ENCODE assay signal across 1 cellular context in the genomic region with DNA sequence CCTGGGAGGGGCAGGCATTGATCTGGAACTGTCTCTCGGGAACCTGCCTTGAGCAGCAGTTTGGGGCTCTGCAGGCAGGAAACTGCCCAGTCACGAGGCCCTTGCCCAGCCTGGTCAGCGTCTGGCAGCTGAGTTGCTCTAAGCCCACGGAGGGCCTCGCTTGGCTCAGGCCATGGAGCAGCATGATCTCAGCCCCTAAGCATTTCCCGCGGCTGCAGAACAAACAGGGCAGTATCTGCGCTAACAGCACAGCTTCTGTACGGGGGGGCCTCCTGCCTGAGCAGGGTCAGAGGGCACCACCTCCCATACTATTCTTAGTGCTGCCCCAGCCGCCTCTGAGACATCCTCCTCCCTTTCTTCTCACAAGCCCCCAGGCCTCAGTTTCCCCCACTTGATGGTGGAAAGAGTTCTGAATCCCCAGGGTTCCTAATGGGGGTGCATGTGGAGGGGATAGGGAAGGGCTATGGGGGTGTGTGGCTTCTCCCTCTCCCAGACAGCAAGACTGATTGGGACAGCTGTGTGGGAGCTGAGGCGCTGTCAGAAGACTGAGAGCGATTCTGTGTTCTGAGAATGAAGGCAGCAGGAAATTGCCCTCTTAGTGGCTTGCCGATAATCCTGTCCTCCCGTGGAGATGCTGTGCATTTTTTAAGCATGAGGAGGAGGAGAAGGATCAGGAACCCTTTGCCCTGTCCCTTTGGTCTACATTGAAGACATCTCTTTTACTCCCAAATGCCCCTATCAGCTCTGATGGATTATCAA.
A peak's percentile ranks its signal among the peaks of the same experiment; 100 is the strongest.
TF ChIP-seq lines count a peak whose summit lies in the region.

No MANE protein-coding gene starts in this region.

TF ChIP-seq in HepG2, 621 proteins besides CTCF, POLR2A, EP300 and RAD21 (continued from another document and continues in another):
- TF ChIP-seq RNF2 (conservative IDR thresholded peaks at IDR 0.05; ENCODE audit: low read depth): 0 out of 2 replicates have a peak, but pooled peaks have one; percentile 47
- TF ChIP-seq KLF15 (CRISPR knock-in tag; IDR thresholded peaks at IDR 0.05; ENCODE audit: borderline replicate concordance): no peak
- TF ChIP-seq ZNF350 (CRISPR knock-in tag; IDR thresholded peaks at IDR 0.05; ENCODE audit: borderline replicate concordance, low read depth): 0 out of 2 replicates have a peak, but pooled peaks have one; percentile 54
- TF ChIP-seq ZNF644 (CRISPR knock-in tag; IDR thresholded peaks at IDR 0.05; ENCODE audit: low read depth): peak; percentile 62
- peak; percentile 67; the same call in 1 of the 2 replicates for TF ChIP-seq ZNF12 (CRISPR knock-in tag; IDR thresholded peaks at IDR 0.05)
- TF ChIP-seq PPARG (CRISPR knock-in tag; conservative IDR thresholded peaks at IDR 0.05): 0 out of 2 replicates have a peak, but pooled peaks have one; percentile 18
- peak; percentile 70; the same call in 1 of the 2 replicates for TF ChIP-seq YEATS2 (CRISPR knock-in tag; IDR thresholded peaks at IDR 0.05; ENCODE audit: borderline replicate concordance)
- 0 out of 4 replicates have a peak, but pooled peaks of 1 of the 2 experiments have one; percentile 42 for TF ChIP-seq HMGXB4 (CRISPR knock-in tag; IDR thresholded peaks at IDR 0.05; ENCODE audit: borderline replicate concordance in 1 of 2, low read depth in 1 of 2)
- 0 out of 2 replicates have a peak, but pooled peaks have one; percentile 37 for TF ChIP-seq BCL6 (CRISPR knock-in tag; IDR thresholded peaks at IDR 0.05)
- peak; percentile 68; the same call in 1 of the 2 replicates for TF ChIP-seq KLF11 (CRISPR knock-in tag; IDR thresholded peaks at IDR 0.05)
- TF ChIP-seq HDAC2 (CRISPR knock-in tag; IDR thresholded peaks at IDR 0.05): peak; percentile 40; the same call in 1 of the 2 replicates
- TF ChIP-seq, protein P1, sequence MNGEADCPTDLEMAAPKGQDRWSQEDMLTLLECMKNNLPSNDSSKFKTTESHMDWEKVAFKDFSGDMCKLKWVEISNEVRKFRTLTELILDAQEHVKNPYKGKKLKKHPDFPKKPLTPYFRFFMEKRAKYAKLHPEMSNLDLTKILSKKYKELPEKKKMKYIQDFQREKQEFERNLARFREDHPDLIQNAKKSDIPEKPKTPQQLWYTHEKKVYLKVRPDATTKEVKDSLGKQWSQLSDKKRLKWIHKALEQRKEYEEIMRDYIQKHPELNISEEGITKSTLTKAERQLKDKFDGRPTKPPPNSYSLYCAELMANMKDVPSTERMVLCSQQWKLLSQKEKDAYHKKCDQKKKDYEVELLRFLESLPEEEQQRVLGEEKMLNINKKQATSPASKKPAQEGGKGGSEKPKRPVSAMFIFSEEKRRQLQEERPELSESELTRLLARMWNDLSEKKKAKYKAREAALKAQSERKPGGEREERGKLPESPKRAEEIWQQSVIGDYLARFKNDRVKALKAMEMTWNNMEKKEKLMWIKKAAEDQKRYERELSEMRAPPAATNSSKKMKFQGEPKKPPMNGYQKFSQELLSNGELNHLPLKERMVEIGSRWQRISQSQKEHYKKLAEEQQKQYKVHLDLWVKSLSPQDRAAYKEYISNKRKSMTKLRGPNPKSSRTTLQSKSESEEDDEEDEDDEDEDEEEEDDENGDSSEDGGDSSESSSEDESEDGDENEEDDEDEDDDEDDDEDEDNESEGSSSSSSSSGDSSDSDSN (CRISPR knock-in tag; IDR thresholded peaks at IDR 0.05): peak; percentile 79
- peak; percentile 66; the same call in 1 of the 2 replicates for TF ChIP-seq MXD1 (CRISPR knock-in tag; IDR thresholded peaks at IDR 0.05)
- peak; percentile 59; the same call in 1 of the 2 replicates for TF ChIP-seq SPEN (CRISPR knock-in tag; IDR thresholded peaks at IDR 0.05; ENCODE audit: low read depth)
- no peak for TF ChIP-seq PAX8 (CRISPR knock-in tag; IDR thresholded peaks at IDR 0.05; ENCODE audit: borderline replicate concordance)
- TF ChIP-seq ZNF614 (CRISPR knock-in tag; IDR thresholded peaks at IDR 0.05; ENCODE audit: borderline replicate concordance): peak; percentile 60; the same call in 1 of the 2 replicates
- TF ChIP-seq SALL1 (CRISPR knock-in tag; IDR thresholded peaks at IDR 0.05): peak; percentile 91
- peak; percentile 96 for TF ChIP-seq JUND (CRISPR knock-in tag; IDR thresholded peaks at IDR 0.05)
- TF ChIP-seq, protein P2, sequence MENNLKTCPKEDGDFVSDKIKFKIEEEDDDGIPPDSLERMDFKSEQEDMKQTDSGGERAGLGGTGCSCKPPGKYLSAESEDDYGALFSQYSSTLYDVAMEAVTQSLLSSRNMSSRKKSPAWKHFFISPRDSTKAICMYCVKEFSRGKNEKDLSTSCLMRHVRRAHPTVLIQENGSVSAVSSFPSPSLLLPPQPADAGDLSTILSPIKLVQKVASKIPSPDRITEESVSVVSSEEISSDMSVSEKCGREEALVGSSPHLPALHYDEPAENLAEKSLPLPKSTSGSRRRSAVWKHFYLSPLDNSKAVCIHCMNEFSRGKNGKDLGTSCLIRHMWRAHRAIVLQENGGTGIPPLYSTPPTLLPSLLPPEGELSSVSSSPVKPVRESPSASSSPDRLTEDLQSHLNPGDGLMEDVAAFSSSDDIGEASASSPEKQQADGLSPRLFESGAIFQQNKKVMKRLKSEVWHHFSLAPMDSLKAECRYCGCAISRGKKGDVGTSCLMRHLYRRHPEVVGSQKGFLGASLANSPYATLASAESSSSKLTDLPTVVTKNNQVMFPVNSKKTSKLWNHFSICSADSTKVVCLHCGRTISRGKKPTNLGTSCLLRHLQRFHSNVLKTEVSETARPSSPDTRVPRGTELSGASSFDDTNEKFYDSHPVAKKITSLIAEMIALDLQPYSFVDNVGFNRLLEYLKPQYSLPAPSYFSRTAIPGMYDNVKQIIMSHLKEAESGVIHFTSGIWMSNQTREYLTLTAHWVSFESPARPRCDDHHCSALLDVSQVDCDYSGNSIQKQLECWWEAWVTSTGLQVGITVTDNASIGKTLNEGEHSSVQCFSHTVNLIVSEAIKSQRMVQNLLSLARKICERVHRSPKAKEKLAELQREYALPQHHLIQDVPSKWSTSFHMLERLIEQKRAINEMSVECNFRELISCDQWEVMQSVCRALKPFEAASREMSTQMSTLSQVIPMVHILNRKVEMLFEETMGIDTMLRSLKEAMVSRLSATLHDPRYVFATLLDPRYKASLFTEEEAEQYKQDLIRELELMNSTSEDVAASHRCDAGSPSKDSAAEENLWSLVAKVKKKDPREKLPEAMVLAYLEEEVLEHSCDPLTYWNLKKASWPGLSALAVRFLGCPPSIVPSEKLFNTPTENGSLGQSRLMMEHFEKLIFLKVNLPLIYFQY (CRISPR knock-in tag; IDR thresholded peaks at IDR 0.05; ENCODE audit: borderline replicate concordance): peak; percentile 60; the same call in 1 of the 2 replicates
- TF ChIP-seq, protein P3, sequence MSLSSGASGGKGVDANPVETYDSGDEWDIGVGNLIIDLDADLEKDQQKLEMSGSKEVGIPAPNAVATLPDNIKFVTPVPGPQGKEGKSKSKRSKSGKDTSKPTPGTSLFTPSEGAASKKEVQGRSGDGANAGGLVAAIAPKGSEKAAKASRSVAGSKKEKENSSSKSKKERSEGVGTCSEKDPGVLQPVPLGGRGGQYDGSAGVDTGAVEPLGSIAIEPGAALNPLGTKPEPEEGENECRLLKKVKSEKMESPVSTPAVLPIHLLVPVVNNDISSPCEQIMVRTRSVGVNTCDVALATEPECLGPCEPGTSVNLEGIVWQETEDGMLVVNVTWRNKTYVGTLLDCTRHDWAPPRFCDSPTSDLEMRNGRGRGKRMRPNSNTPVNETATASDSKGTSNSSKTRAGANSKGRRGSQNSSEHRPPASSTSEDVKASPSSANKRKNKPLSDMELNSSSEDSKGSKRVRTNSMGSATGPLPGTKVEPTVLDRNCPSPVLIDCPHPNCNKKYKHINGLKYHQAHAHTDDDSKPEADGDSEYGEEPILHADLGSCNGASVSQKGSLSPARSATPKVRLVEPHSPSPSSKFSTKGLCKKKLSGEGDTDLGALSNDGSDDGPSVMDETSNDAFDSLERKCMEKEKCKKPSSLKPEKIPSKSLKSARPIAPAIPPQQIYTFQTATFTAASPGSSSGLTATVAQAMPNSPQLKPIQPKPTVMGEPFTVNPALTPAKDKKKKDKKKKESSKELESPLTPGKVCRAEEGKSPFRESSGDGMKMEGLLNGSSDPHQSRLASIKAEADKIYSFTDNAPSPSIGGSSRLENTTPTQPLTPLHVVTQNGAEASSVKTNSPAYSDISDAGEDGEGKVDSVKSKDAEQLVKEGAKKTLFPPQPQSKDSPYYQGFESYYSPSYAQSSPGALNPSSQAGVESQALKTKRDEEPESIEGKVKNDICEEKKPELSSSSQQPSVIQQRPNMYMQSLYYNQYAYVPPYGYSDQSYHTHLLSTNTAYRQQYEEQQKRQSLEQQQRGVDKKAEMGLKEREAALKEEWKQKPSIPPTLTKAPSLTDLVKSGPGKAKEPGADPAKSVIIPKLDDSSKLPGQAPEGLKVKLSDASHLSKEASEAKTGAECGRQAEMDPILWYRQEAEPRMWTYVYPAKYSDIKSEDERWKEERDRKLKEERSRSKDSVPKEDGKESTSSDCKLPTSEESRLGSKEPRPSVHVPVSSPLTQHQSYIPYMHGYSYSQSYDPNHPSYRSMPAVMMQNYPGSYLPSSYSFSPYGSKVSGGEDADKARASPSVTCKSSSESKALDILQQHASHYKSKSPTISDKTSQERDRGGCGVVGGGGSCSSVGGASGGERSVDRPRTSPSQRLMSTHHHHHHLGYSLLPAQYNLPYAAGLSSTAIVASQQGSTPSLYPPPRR (CRISPR knock-in tag; IDR thresholded peaks at IDR 0.05; ENCODE audit: borderline replicate concordance): 0 out of 2 replicates have a peak, but pooled peaks have one; percentile 22
- no peak for TF ChIP-seq ZNF75D (CRISPR knock-in tag; IDR thresholded peaks at IDR 0.05; ENCODE audit: borderline replicate concordance)
- TF ChIP-seq MED1 (CRISPR knock-in tag; IDR thresholded peaks at IDR 0.05): peak; percentile 71
- peak; percentile 63; the same call in 1 of the 2 replicates for TF ChIP-seq HOXA9 (CRISPR knock-in tag; IDR thresholded peaks at IDR 0.05; ENCODE audit: borderline replicate concordance)
- TF ChIP-seq, protein P4, sequence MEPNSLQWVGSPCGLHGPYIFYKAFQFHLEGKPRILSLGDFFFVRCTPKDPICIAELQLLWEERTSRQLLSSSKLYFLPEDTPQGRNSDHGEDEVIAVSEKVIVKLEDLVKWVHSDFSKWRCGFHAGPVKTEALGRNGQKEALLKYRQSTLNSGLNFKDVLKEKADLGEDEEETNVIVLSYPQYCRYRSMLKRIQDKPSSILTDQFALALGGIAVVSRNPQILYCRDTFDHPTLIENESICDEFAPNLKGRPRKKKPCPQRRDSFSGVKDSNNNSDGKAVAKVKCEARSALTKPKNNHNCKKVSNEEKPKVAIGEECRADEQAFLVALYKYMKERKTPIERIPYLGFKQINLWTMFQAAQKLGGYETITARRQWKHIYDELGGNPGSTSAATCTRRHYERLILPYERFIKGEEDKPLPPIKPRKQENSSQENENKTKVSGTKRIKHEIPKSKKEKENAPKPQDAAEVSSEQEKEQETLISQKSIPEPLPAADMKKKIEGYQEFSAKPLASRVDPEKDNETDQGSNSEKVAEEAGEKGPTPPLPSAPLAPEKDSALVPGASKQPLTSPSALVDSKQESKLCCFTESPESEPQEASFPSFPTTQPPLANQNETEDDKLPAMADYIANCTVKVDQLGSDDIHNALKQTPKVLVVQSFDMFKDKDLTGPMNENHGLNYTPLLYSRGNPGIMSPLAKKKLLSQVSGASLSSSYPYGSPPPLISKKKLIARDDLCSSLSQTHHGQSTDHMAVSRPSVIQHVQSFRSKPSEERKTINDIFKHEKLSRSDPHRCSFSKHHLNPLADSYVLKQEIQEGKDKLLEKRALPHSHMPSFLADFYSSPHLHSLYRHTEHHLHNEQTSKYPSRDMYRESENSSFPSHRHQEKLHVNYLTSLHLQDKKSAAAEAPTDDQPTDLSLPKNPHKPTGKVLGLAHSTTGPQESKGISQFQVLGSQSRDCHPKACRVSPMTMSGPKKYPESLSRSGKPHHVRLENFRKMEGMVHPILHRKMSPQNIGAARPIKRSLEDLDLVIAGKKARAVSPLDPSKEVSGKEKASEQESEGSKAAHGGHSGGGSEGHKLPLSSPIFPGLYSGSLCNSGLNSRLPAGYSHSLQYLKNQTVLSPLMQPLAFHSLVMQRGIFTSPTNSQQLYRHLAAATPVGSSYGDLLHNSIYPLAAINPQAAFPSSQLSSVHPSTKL (CRISPR knock-in tag; IDR thresholded peaks at IDR 0.05): peak; percentile 87
- TF ChIP-seq, protein P5, sequence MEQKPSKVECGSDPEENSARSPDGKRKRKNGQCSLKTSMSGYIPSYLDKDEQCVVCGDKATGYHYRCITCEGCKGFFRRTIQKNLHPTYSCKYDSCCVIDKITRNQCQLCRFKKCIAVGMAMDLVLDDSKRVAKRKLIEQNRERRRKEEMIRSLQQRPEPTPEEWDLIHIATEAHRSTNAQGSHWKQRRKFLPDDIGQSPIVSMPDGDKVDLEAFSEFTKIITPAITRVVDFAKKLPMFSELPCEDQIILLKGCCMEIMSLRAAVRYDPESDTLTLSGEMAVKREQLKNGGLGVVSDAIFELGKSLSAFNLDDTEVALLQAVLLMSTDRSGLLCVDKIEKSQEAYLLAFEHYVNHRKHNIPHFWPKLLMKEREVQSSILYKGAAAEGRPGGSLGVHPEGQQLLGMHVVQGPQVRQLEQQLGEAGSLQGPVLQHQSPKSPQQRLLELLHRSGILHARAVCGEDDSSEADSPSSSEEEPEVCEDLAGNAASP (CRISPR knock-in tag; IDR thresholded peaks at IDR 0.05; ENCODE audit: borderline replicate concordance): 0 out of 2 replicates have a peak, but pooled peaks have one; percentile 24
- peak; percentile 42; the same call in 1 of the 2 replicates for TF ChIP-seq PHF20 (CRISPR knock-in tag; IDR thresholded peaks at IDR 0.05)
